Comparison of ENCODE assay signal across 9 cellular contexts in genomic region chr3:44529927-44530326, GRCh38. TPM values are rescaled to one million over a fixed set of nuclear protein-coding genes. Genes with fewer than 3 reads are reported as not detected.
DNase-seq lines count a peak whose midpoint lies in the region; ATAC-seq and TF ChIP-seq lines count a peak whose summit lies in the region.
"Had no signal": no experiment of that assay in that cellular context is flagged by ENCODE, and none has a peak within 500 bp of the region (broad histone marks: within the 10 kb centered on the region; RNA-seq: fewer than 3 reads in every experiment).

No MANE protein-coding gene starts in this region.

- H3K79me2 ChIP-seq in OCI-LY1 (ENCODE audit: insufficient read depth, low read length) (no peaks in the 10 kb centered on the region), fibroblast of lung (ENCODE audit: control insufficient read depth, insufficient read depth, low read length) (no peaks in the 10 kb centered on the region)

- no peak overlapping the region for H3K4me3 Mint-ChIP-seq in stimulated activated naive CD8-positive, alpha-beta T cell treated with anti-CD3 and anti-CD28 coated beads, Interleukin-15, amount 100 ng/mL, for 72 hours

- H3K4me1 Mint-ChIP-seq in stimulated activated naive CD8-positive, alpha-beta T cell treated with anti-CD3 and anti-CD28 coated beads, Interleukin-15, amount 100 ng/mL, for 72 hours: no peaks in the 10 kb centered on the region

- H3K9me3 Mint-ChIP-seq in stimulated activated naive CD8-positive, alpha-beta T cell treated with anti-CD3 and anti-CD28 coated beads, Interleukin-15, amount 100 ng/mL, for 72 hours: no peaks in the 10 kb centered on the region

- TF ChIP-seq CTCF in OCI-LY1 (IDR thresholded peaks at IDR 0.05; ENCODE audit: low read length): peak; percentile 65
- peak; percentile 25 to 43 for TF ChIP-seq CTCF in fibroblast of lung (conservative IDR thresholded peaks at IDR 0.05 in 1 of 2, IDR thresholded peaks at IDR 0.05 in 1 of 2; ENCODE audit: low read depth in 1 of 2, low read length in 2 of 2)

- H3K27me3 ChIP-seq in OCI-LY1 (ENCODE audit: insufficient read depth, low read length): no peaks in the 10 kb centered on the region
- no peaks in the 10 kb centered on the region for H3K27me3 ChIP-seq in fibroblast of lung (ENCODE audit: control insufficient read depth, insufficient read depth, low read length)

- no peak overlapping the region for H3K4me3 ChIP-seq in OCI-LY1 (ENCODE audit: low read depth, low read length, poor library complexity, severe bottlenecking)
- H3K4me3 ChIP-seq in fibroblast of lung (replicated peaks in 1 of 4; ENCODE audit: control extremely low read depth in 1 of 4, insufficient read depth in 1 of 4, low read depth in 3 of 4, low read length in 4 of 4): no peak overlapping the region

- no peaks in the 10 kb centered on the region for H3K9me3 ChIP-seq in OCI-LY1 (ENCODE audit: low read length)
- H3K9me3 ChIP-seq in fibroblast of lung (ENCODE audit: control insufficient read depth, insufficient read depth, low read depth, low read length): no peaks in the 10 kb centered on the region

- no peaks in the 10 kb centered on the region for H3F3A ChIP-seq in OCI-LY1 (ENCODE audit: insufficient read depth, low read length)

- H3K27ac ChIP-seq in OCI-LY1 (ENCODE audit: low read depth, low read length, poor library complexity, severe bottlenecking): no peak overlapping the region
- no peak overlapping the region for H3K27ac ChIP-seq in fibroblast of lung (ENCODE audit: insufficient read depth, low read length)

- no peak overlapping the region for H2AFZ ChIP-seq in OCI-LY1 (ENCODE audit: low read length)
- H2AFZ ChIP-seq in fibroblast of lung (ENCODE audit: low read length): no peak overlapping the region

- peak; percentile 64 for ATAC-seq in stimulated activated naive CD8-positive, alpha-beta T cell treated with anti-CD3 and anti-CD28 coated beads, Interleukin-15, amount 100 ng/mL, for 72 hours
- no peak for ATAC-seq in stimulated activated naive CD8-positive, alpha-beta T cell treated with anti-CD3 and anti-CD28 coated beads, Interleukin-15, Interleukin-2, amounts not matched to agents 100 U/mL and 50 U/mL, for 24 hours
- ATAC-seq in HG02678 (IDR thresholded peaks at IDR 0.05; ENCODE audit: unreplicated experiment): no peak

- H3K27ac Mint-ChIP-seq in stimulated activated naive CD8-positive, alpha-beta T cell treated with anti-CD3 and anti-CD28 coated beads, Interleukin-15, amount 100 ng/mL, for 72 hours: no peak overlapping the region

- H3K9ac ChIP-seq in OCI-LY1 (ENCODE audit: low read length): no peak overlapping the region
- H3K9ac ChIP-seq in fibroblast of lung (ENCODE audit: insufficient read depth, low read length): no peak overlapping the region

- no peak for DNase-seq in stimulated activated naive CD8-positive, alpha-beta T cell treated with anti-CD3 and anti-CD28 coated beads, Interleukin-15, amount 100 ng/mL, for 72 hours
- no peak for DNase-seq in stimulated activated naive CD8-positive, alpha-beta T cell treated with anti-CD3 and anti-CD28 coated beads, Interleukin-15, Interleukin-2, amounts not matched to agents 100 U/mL and 50 U/mL, for 24 hours
- DNase-seq in fibroblast of lung (ENCODE audit: low read depth in 2 of 2) (peak in 1 of 2 donors; percentile 19), NCI-H1417 (lab: John Stamatoyannopoulos, UW) (no peak), COLO668 (lab: John Stamatoyannopoulos, UW; ENCODE audit: unreplicated experiment) (no peak)
- DNase-seq in NK-92 treated with Interleukin-12 subunit alpha and Interleukin-12 subunit beta, amount 100 ng/mL, for 24 hours (lab: John Stamatoyannopoulos, UW): no peak
- DNase-seq: stimulated activated CD4-positive, alpha-beta T cell treated with anti-CD3 and anti-CD28 coated beads, Interleukin-1b, Interleukin-23, amount 100 ng/mL, for 48 hours had no signal

- H3K36me3 ChIP-seq in OCI-LY1 (ENCODE audit: insufficient read depth, low read length) (no peaks in the 10 kb centered on the region), fibroblast of lung (ENCODE audit: control insufficient read depth, insufficient read depth, low read length) (no peaks in the 10 kb centered on the region)

- H4K20me1 ChIP-seq in OCI-LY1 (ENCODE audit: insufficient read depth, low read length) (no peaks in the 10 kb centered on the region), fibroblast of lung (ENCODE audit: control insufficient read depth, extremely low read depth, insufficient read depth, low read length) (no peaks in the 10 kb centered on the region)

- H3K4me1 ChIP-seq in OCI-LY1 (ENCODE audit: insufficient read depth, low read length, severe bottlenecking) (no peaks in the 10 kb centered on the region), fibroblast of lung (ENCODE audit: control insufficient read depth, extremely low read depth, insufficient read depth, low read length) (no peaks in the 10 kb centered on the region)

- H3K4me2 ChIP-seq in OCI-LY1 (ENCODE audit: low read length) (no peak overlapping the region), fibroblast of lung (ENCODE audit: extremely low read depth, insufficient read depth, low read length) (no peak overlapping the region)

- H3K27me3 Mint-ChIP-seq in stimulated activated naive CD8-positive, alpha-beta T cell treated with anti-CD3 and anti-CD28 coated beads, Interleukin-15, amount 100 ng/mL, for 72 hours: peaks cover 18% of the 10 kb centered on the region

- H3K9me2 ChIP-seq in OCI-LY1 (ENCODE audit: low read depth, low read length): no peaks in the 10 kb centered on the region

RNA-seq across cellular contexts. Expression of gene ZKSCAN7, which starts 25.1 kb away (rescaled TPM):
- total RNA-seq in fibroblast of lung: 8.5 and 13.2 TPM in 2 replicates
- polyA plus RNA-seq in fibroblast of lung: 2.2 and 3.0 TPM in 2 replicates
- polyA plus RNA-seq in fibroblast of lung (2012): 1.6 and 2.0 TPM in 2 replicates
- polyA minus RNA-seq in fibroblast of lung (ENCODE audit: low replicate concordance): 1.7 and 3.1 TPM in 2 replicates

RNA-seq across cellular contexts. Expression of gene ZNF445, which starts 52.5 kb away (rescaled TPM):
- 7.7 and 9.1 TPM in 2 replicates for total RNA-seq in fibroblast of lung
- polyA plus RNA-seq in fibroblast of lung: 4.0 and 4.5 TPM in 2 replicates
- 3.7 and 5.4 TPM in 2 replicates for polyA plus RNA-seq in fibroblast of lung (2012)
- polyA minus RNA-seq in fibroblast of lung (ENCODE audit: low replicate concordance): 6.4 and 17.2 TPM in 2 replicates

RNA-seq across cellular contexts. Expression of gene ZNF660, which starts 54.8 kb away (rescaled TPM):
- 3.3 and 4.0 TPM in 2 replicates for total RNA-seq in fibroblast of lung
- polyA plus RNA-seq in fibroblast of lung: 0.44 and 0.92 TPM in 2 replicates
- 0.37 and 0.42 TPM in 2 replicates for polyA plus RNA-seq in fibroblast of lung (2012)
- not detected in 2 replicates for polyA minus RNA-seq in fibroblast of lung (ENCODE audit: low replicate concordance)
